8 cellular contexts compared by ENCODE assay signal in genomic region chr17:382644-383533, GRCh38. TPM values are rescaled to one million over a fixed set of nuclear protein-coding genes. Genes with fewer than 3 reads are reported as not detected.
DNase-seq lines count a peak whose midpoint lies in the region; ATAC-seq and TF ChIP-seq lines count a peak whose summit lies in the region.

No MANE protein-coding gene starts in this region.

- TF ChIP-seq POLR2A in heart left ventricle (IDR thresholded peaks at IDR 0.05), result no peak

- H3K4me3 ChIP-seq in heart left ventricle (no peak overlapping the region), kidney epithelial cell (ENCODE audit: low read depth, low read length) (no peak overlapping the region), MM.1S (ENCODE audit: low read length) (no peak overlapping the region)

- WGBS in heart left ventricle, 4 donors, result 59 to 63% (median 62%) methylated on average over 12 to 13 of the region's 13 CpGs

- DNase-seq in heart left ventricle, result peak in 2 of 5 donors; percentile 30 to 52
- DNase-seq in left cardiac atrium, result no peak
- peak; percentile 74 for DNase-seq in kidney epithelial cell (ENCODE audit: low read depth)
- DNase-seq in T-helper 9 cell, result no peak
- no peak for DNase-seq in stimulated activated CD4-positive, alpha-beta T cell treated with anti-CD3 and anti-CD28 coated beads, Interleukin-2, amount 100 ng/mL, for 24 hours
- DNase-seq in midbrain (lab: John Stamatoyannopoulos, UW), result no peak
- no peak for DNase-seq in MM.1S

- peak in 2 of 4 donors; percentile 27 to 31 for ATAC-seq in heart left ventricle
- ATAC-seq in left cardiac atrium, result no peak

- H3K27me3 ChIP-seq in heart left ventricle (peaks cover 0 to 16% (median 0%) of the 10 kb centered on the region in 9 donors), kidney epithelial cell (ENCODE audit: control insufficient read depth, insufficient read depth, low read length) (no peaks in the 10 kb centered on the region), MM.1S (replicated peaks; ENCODE audit: insufficient read depth, low read length) (peaks cover 71% of the 10 kb centered on the region)

- H3K79me2 ChIP-seq in MM.1S (ENCODE audit: low read length), result no peaks in the 10 kb centered on the region

- no peaks in the 10 kb centered on the region for H3K9me2 ChIP-seq in MM.1S (replicated peaks; ENCODE audit: insufficient read depth, low read length)

- H3K27ac ChIP-seq in heart left ventricle, result peak overlapping the region in 10 of 12 donors; percentile 9 to 94 (median 40)
- H3K27ac ChIP-seq in angular gyrus (ENCODE audit: low read depth, low read length), result peak overlapping the region; percentile 58
- H3K27ac ChIP-seq in MM.1S (ENCODE audit: low read length), result no peak overlapping the region

- TF ChIP-seq CTCF in heart left ventricle (IDR thresholded peaks at IDR 0.05) (no peak), kidney epithelial cell (IDR thresholded peaks at IDR 0.05; ENCODE audit: insufficient read depth, low read length, poor library complexity, severe bottlenecking) (no peak), MM.1S (IDR thresholded peaks at IDR 0.05; ENCODE audit: low read length) (no peak)

- no peak overlapping the region for H3K4me2 ChIP-seq in MM.1S (ENCODE audit: low read depth, low read length)

- H3K9me3 ChIP-seq in heart left ventricle, result no peaks in the 10 kb centered on the region
- H3K9me3 ChIP-seq in MM.1S (replicated peaks; ENCODE audit: insufficient read depth, low read length), result no peaks in the 10 kb centered on the region

- no peaks in the 10 kb centered on the region for H3K36me3 ChIP-seq in heart left ventricle
- H3K36me3 ChIP-seq in kidney epithelial cell (ENCODE audit: control insufficient read depth, insufficient read depth, low read length), result no peaks in the 10 kb centered on the region
- H3K36me3 ChIP-seq in MM.1S (replicated peaks; ENCODE audit: insufficient read depth, low read length), result no peaks in the 10 kb centered on the region

- no peak overlapping the region for H2AFZ ChIP-seq in MM.1S (ENCODE audit: low read length)

- H4K20me1 ChIP-seq in MM.1S (ENCODE audit: insufficient read depth, low read length), result no peaks in the 10 kb centered on the region

- intact Hi-C loops in heart left ventricle (cut with DNase I) (loop anchor here in 4 of 10 donors (5.0 to 10.0 kb wide), 4 partner anchors 48 to 216 kb away; no protein-coding TSS in a partner anchor), left cardiac atrium (cut with DNase I) (loop anchor here in 1 of 2 donors (10.0 kb wide), 1 partner anchor 118 kb away; no protein-coding TSS in a partner anchor)

- no peaks in the 10 kb centered on the region for H3F3A ChIP-seq in MM.1S (ENCODE audit: insufficient read depth, low read length)

- H3K9ac ChIP-seq in MM.1S (ENCODE audit: low read length), result no peak overlapping the region

- H3K4me1 ChIP-seq in heart left ventricle, result peaks cover 0 to 28% (median 19%) of the 10 kb centered on the region in 12 donors
- no peaks in the 10 kb centered on the region for H3K4me1 ChIP-seq in MM.1S (ENCODE audit: low read length)

RNA-seq across cellular contexts. Expression of gene RPH3AL, which starts 30.3 kb away (rescaled TPM):
- total RNA-seq in heart left ventricle (1 to 10 TPM; 2.8 to 9.4 (median 6.7) TPM), left cardiac atrium (10 to 100 TPM in 1 of 2 donors, 1 to 10 TPM in 1; 5.9 to 10.9 TPM), kidney epithelial cell (15.1 and 22.4 TPM in 2 replicates)
- 1 to 10 TPM; 4.3 to 6.3 TPM for polyA plus RNA-seq in heart left ventricle
